14 cellular contexts compared by ENCODE assay signal in genomic region chr10:29472268-29473086, GRCh38.
A peak's percentile ranks its signal among the peaks of the same experiment; 100 is the strongest.
DNase-seq lines count a peak whose midpoint lies in the region; TF ChIP-seq lines count a peak whose summit lies in the region.
"Had no signal": no experiment of that assay in that cellular context is flagged by ENCODE, and none has a peak within 500 bp of the region (broad histone marks: within the 10 kb centered on the region; RNA-seq: fewer than 3 reads in every experiment).

No MANE protein-coding gene starts in this region.

- H3K27ac Mint-ChIP-seq in MCF 10A (ENCODE audit: low read depth, unreplicated experiment) = peak overlapping the region; percentile 47
- H3K27ac Mint-ChIP-seq in endodermal cell = peak overlapping the region; percentile 22

- DNase-seq in MCF 10A (ENCODE audit: unreplicated experiment) = no peak
- no peak for DNase-seq in breast epithelium (ENCODE audit: low spot score in 2 of 2)
- DNase-seq in endodermal cell = no peak
- no peak for DNase-seq in mesenchymal stem cell
- DNase-seq in transverse colon = no peak
- DNase-seq in activated CD4-positive, alpha-beta T cell treated with anti-CD3 and anti-CD28 coated beads, Interleukin-2, amount 50 U/mL, for 1 hour = no peak
- no peak for DNase-seq in HuH-7 (ENCODE audit: low spot score)
- no peak for DNase-seq in activated CD4-positive, alpha-beta T cell treated with anti-CD3 and anti-CD28 coated beads, Interleukin-2, amount 50 U/mL, for 4 hours
- DNase-seq: effector CD8-positive, alpha-beta T cell; left lung; spleen had no signal

- BruUV-seq in MCF 10A (replicated peaks; lab: Mats Ljungman, UMichigan) = no TSS peak

- H3K4me3 ChIP-seq in breast epithelium (no peak overlapping the region), endodermal cell (ENCODE audit: low read length) (no peak overlapping the region), mesenchymal stem cell (ENCODE audit: insufficient read depth in 1 of 2, low read depth in 1 of 2, low read length in 2 of 2) (no peak overlapping the region), transverse colon (no peak overlapping the region)
- H3K4me3 ChIP-seq: left lung, spleen, thyroid gland had no signal

- H3K9me3 Mint-ChIP-seq in MCF 10A (ENCODE audit: unreplicated experiment) = no peaks in the 10 kb centered on the region
- H3K9me3 Mint-ChIP-seq in endodermal cell = no peaks in the 10 kb centered on the region

- intact Hi-C loops in MCF 10A (cut with micrococcal nuclease) (no loop called here), breast epithelium (cut with DNase I; ENCODE audit: low total_unique reads) (no loop called here), transverse colon (cut with DNase I; ENCODE audit: low total_unique reads) (no loop called here)

- H3K4me1 Mint-ChIP-seq in MCF 10A (ENCODE audit: insufficient read depth, unreplicated experiment) (peaks cover 15% of the 10 kb centered on the region), endodermal cell (peaks cover 17% of the 10 kb centered on the region)

- H2AK5ac ChIP-seq in mesenchymal stem cell (ENCODE audit: low read length, severe bottlenecking) = peak overlapping the region; percentile 65

- TF ChIP-seq POLR2A in breast epithelium (IDR thresholded peaks at IDR 0.05) (no peak), transverse colon (IDR thresholded peaks at IDR 0.05) (no peak)

- peaks cover 22% of the 10 kb centered on the region for H3K79me1 ChIP-seq in mesenchymal stem cell (replicated peaks; ENCODE audit: low read length, poor library complexity, severe bottlenecking)

- H2BK15ac ChIP-seq in mesenchymal stem cell (ENCODE audit: low read depth, poor library complexity, severe bottlenecking) = no peak overlapping the region

- H3K27me3 ChIP-seq in breast epithelium = no peaks in the 10 kb centered on the region
- no peaks in the 10 kb centered on the region for H3K27me3 ChIP-seq in endodermal cell (ENCODE audit: control insufficient read depth, insufficient read depth, low read length, poor library complexity, severe bottlenecking)
- H3K27me3 ChIP-seq in mesenchymal stem cell (ENCODE audit: control insufficient read depth in 1 of 2, insufficient read depth in 1 of 2, low read length in 2 of 2) = no peaks in the 10 kb centered on the region
- H3K27me3 ChIP-seq in transverse colon = no peaks in the 10 kb centered on the region
- H3K27me3 ChIP-seq: left lung, spleen, thyroid gland had no signal

- CTCF ChIA-PET in MCF 10A (lab: Yijun Ruan, JAX) = interaction anchor here (1.2 to 1.5 kb wide), 2 partner anchors 11 to 25 kb away, joined by 4 read pairs; no protein-coding TSS in a partner anchor

- H2BK120ac ChIP-seq in mesenchymal stem cell (ENCODE audit: low read depth, low read length) = no peak overlapping the region

- H3K4me2 ChIP-seq in mesenchymal stem cell (ENCODE audit: low read length, poor library complexity, severe bottlenecking) = no peak overlapping the region

- peak overlapping the region in 1 of 2 experiments; percentile 58 for H3K14ac ChIP-seq in mesenchymal stem cell (ENCODE audit: low read length in 2 of 2)

- peak overlapping the region in 1 of 2 experiments; percentile 37 for H2BK12ac ChIP-seq in mesenchymal stem cell (ENCODE audit: low read length in 2 of 2)

- in situ Hi-C loops in transverse colon (cut with MboI; ENCODE audit: low pct_ligation_motif_present in 1 of 4, low pct_unique_long_range_greater_than_20kb in 1 of 4, low sequenced_read_pairs in 3 of 4) = no loop called here

- H3K27me3 Mint-ChIP-seq in MCF 10A (ENCODE audit: insufficient read depth, unreplicated experiment) (no peaks in the 10 kb centered on the region), endodermal cell (ENCODE audit: insufficient read depth) (no peaks in the 10 kb centered on the region)

- TF ChIP-seq EP300 in transverse colon (IDR thresholded peaks at IDR 0.05; ENCODE audit: low read depth) = no peak

- 90 to 94% methylated on average over 5 of the region's 5 CpGs for WGBS in endodermal cell (ENCODE audit: insufficient coverage in 1 of 2, insufficient read length in 1 of 2), 2 experiments
- 96% methylated on average over 5 of the region's 5 CpGs for WGBS in mesenchymal stem cell
- 62 to 65% methylated on average over 4 to 5 of the region's 5 CpGs for WGBS in transverse colon (ENCODE audit: low coverage in 1 of 2), 2 donors

- H3K36me3 Mint-ChIP-seq in MCF 10A (ENCODE audit: insufficient read depth, unreplicated experiment) (peaks cover 81% of the 10 kb centered on the region), endodermal cell (ENCODE audit: low read depth) (peaks cover 49% of the 10 kb centered on the region)

- H3K9ac ChIP-seq in endodermal cell (ENCODE audit: extremely low read depth, low read length, poor library complexity, severe bottlenecking) (no peak overlapping the region), mesenchymal stem cell (ENCODE audit: low read length) (peak overlapping the region; percentile 0)

- no peaks in the 10 kb centered on the region for H3K4me1 ChIP-seq in breast epithelium
- peaks cover 2% of the 10 kb centered on the region for H3K4me1 ChIP-seq in endodermal cell (ENCODE audit: control insufficient read depth, insufficient read depth, low read length)
- peaks cover 39% of the 10 kb centered on the region for H3K4me1 ChIP-seq in mesenchymal stem cell (ENCODE audit: control insufficient read depth, insufficient read depth, low read depth, low read length)
- H3K4me1 ChIP-seq in transverse colon = peaks cover 0 to 17% (median 8%) of the 10 kb centered on the region in 4 donors
- H3K4me1 ChIP-seq: spleen had no signal

- peak overlapping the region in 1 of 2 experiments; percentile 29 for H3K18ac ChIP-seq in mesenchymal stem cell (ENCODE audit: low read depth in 1 of 2, low read length in 2 of 2)

- H3K4ac ChIP-seq in mesenchymal stem cell (ENCODE audit: low read depth in 1 of 2, low read length in 2 of 2) = no peak overlapping the region

- POLR2A ChIA-PET in MCF 10A (lab: Yijun Ruan, JAX) = interaction anchor here (0.6 kb wide), 1 partner anchor 416 kb away, joined by 3 read pairs; no protein-coding TSS in a partner anchor

- H3K36me3 ChIP-seq in breast epithelium (no peaks in the 10 kb centered on the region), endodermal cell (ENCODE audit: control insufficient read depth, insufficient read depth, low read length) (peaks cover 50% of the 10 kb centered on the region), mesenchymal stem cell (ENCODE audit: control insufficient read depth in 1 of 2, insufficient read depth in 2 of 2, low read depth in 1 of 2, low read length in 2 of 2) (peaks cover 49 to 94% of the 10 kb centered on the region in 2 experiments), transverse colon (peaks cover 0 to 75% (median 15%) of the 10 kb centered on the region in 4 donors)

- H3K4me3 Mint-ChIP-seq in MCF 10A (ENCODE audit: unreplicated experiment) = no peak overlapping the region
- no peak overlapping the region for H3K4me3 Mint-ChIP-seq in endodermal cell

- peak overlapping the region in 1 of 2 experiments; percentile 14 for H3K23ac ChIP-seq in mesenchymal stem cell (ENCODE audit: low read length in 2 of 2)

- H3K27ac ChIP-seq in breast epithelium = peak overlapping the region in 1 of 2 donors; percentile 34
- no peak overlapping the region for H3K27ac ChIP-seq in endodermal cell (ENCODE audit: low read depth, low read length)
- H3K27ac ChIP-seq in mesenchymal stem cell (ENCODE audit: low read length, poor library complexity, severe bottlenecking) = peak overlapping the region; percentile 96
- peak overlapping the region in 3 of 4 donors; percentile 2 to 26 (median 13) for H3K27ac ChIP-seq in transverse colon
- H3K27ac ChIP-seq: HL-60, left lung, spleen, VCaP had no signal

- no peak for TF ChIP-seq CTCF in MCF 10A (IDR thresholded peaks at IDR 0.05; ENCODE audit: unreplicated experiment)
- no peak for TF ChIP-seq CTCF in breast epithelium (IDR thresholded peaks at IDR 0.05)
- no peak for TF ChIP-seq CTCF in endodermal cell (conservative IDR thresholded peaks at IDR 0.05)
- no peak for TF ChIP-seq CTCF in transverse colon (IDR thresholded peaks at IDR 0.05)

- peak overlapping the region; percentile 46 for H4K8ac ChIP-seq in mesenchymal stem cell (ENCODE audit: low read length)

- no peaks in the 10 kb centered on the region for H3K9me3 ChIP-seq in breast epithelium
- no peaks in the 10 kb centered on the region for H3K9me3 ChIP-seq in endodermal cell (ENCODE audit: control insufficient read depth, low read length)
- H3K9me3 ChIP-seq in mesenchymal stem cell (ENCODE audit: control insufficient read depth, low read length) = no peaks in the 10 kb centered on the region
- H3K9me3 ChIP-seq in transverse colon = no peaks in the 10 kb centered on the region
- H3K9me3 ChIP-seq: left lung, spleen, thyroid gland had no signal

- no peak overlapping the region for H2AFZ ChIP-seq in mesenchymal stem cell (ENCODE audit: low read depth, low read length)

- H2BK5ac ChIP-seq in mesenchymal stem cell (ENCODE audit: low read depth, low read length, poor library complexity, severe bottlenecking) = peak overlapping the region; percentile 19

- H4K91ac ChIP-seq in mesenchymal stem cell (ENCODE audit: low read length) = no peak overlapping the region
